In genomic region chr4:122053186-122053585, GRCh38 we compare ENCODE assay signal across 23 cellular contexts.
"Had no signal": no experiment of that assay in that cellular context is flagged by ENCODE, and none has a peak within 500 bp of the region (broad histone marks: within the 10 kb centered on the region; RNA-seq: fewer than 3 reads in every experiment).

No MANE protein-coding gene starts in this region.

- H3K36me3 ChIP-seq: breast epithelium, SJSA1 had no signal

- H3K4me3 ChIP-seq: breast epithelium, K562, SJSA1 had no signal

- H3K27ac ChIP-seq: breast epithelium, SJSA1 had no signal

- H3K27me3 ChIP-seq: breast epithelium, SJSA1 had no signal

- DNase-seq: activated CD4-positive, alpha-beta T cell treated with anti-CD3 and anti-CD28 coated beads, Interleukin-2, amount 10 ng/mL, durations not matched to agents 24 days and 14 days; activated CD4-positive, alpha-beta T cell treated with anti-CD3 and anti-CD28 coated beads, Interleukin-2, amount 50 U/mL, for 48 hours; activated CD8-positive, alpha-beta memory T cell treated with anti-CD3 and anti-CD28 coated beads, Interleukin-2, amount 10 ng/mL, durations not matched to agents 7 days and 5 days; activated effector memory CD4-positive, alpha-beta T cell treated with Interleukin-2 at 50 U/mL for 16 hours; activated naive CD4-positive, alpha-beta T cell; activated T-cell treated with anti-CD3 and anti-CD28 coated beads, Interleukin-2, amount 50 U/mL, for 24 hours; aorta; Kasumi-1; NCI-H1105 treated with DMSO at 0.1 percent for 48 hours; NCI-H146; NCI-H1930; NCI-H345; NCI-H510A treated with DMSO at 0.1 percent for 48 hours; NCI-H774; NK-92 treated with Interleukin-12 subunit alpha and Interleukin-12 subunit beta, amount 100 ng/mL, for 24 hours; OCI-M1; RPMI8226; SHP77 had no signal

- H3K9me3 ChIP-seq: breast epithelium, SJSA1 had no signal

- H3K4me1 ChIP-seq: breast epithelium had no signal

- ATAC-seq: activated CD4-positive, CD25-positive, alpha-beta regulatory T cell treated with anti-CD3 and anti-CD28 coated beads, Interleukin-2, amount 50 U/mL, for 24 hours; activated CD8-positive, alpha-beta memory T cell treated with anti-CD3 and anti-CD28 coated beads, Interleukin-2, amount 10 ng/mL, durations not matched to agents 7 days and 5 days; K562; Panc1 had no signal
